Comparison of ENCODE assay signal across 14 cellular contexts in genomic region chr19:38538793-38539528, GRCh38.
DNase-seq lines count a peak whose midpoint lies in the region; ATAC-seq, FAIRE-seq and TF ChIP-seq lines count a peak whose summit lies in the region.
"Had no signal": no experiment of that assay in that cellular context is flagged by ENCODE, and none has a peak within 500 bp of the region (broad histone marks: within the 10 kb centered on the region; RNA-seq: fewer than 3 reads in every experiment).

No MANE protein-coding gene starts in this region.

- H3K9me3 ChIP-seq in SU-DHL-6 (ENCODE audit: insufficient read depth, low read length) (peaks cover 7% of the 10 kb centered on the region; the same call in 1 of the 2 replicates), GM12878 (replicated peaks; ENCODE audit: control insufficient read depth, insufficient read depth, low read length) (peaks cover 12% of the 10 kb centered on the region; the same call in 2 of the 3 replicates)
- H3K9me3 ChIP-seq: SJCRH30, uterus had no signal

- TF ChIP-seq RAD21 in GM12878 (IDR thresholded peaks at IDR 0.05; ENCODE audit: insufficient read depth, low read depth, low read length) = no peak

- no peaks in the 10 kb centered on the region; the same call in 1 of the 2 replicates for H3F3A ChIP-seq in SU-DHL-6 (ENCODE audit: insufficient read depth)

- H3K79me2 ChIP-seq in SU-DHL-6 (ENCODE audit: insufficient read depth, low read length) (no peaks in the 10 kb centered on the region), GM12878 (ENCODE audit: control insufficient read depth, insufficient read depth, low read length) (no peaks in the 10 kb centered on the region)

- 31% methylated on average over 6 of the region's 6 CpGs for WGBS in GM12878 (ENCODE audit: insufficient coverage, insufficient replicate concordance, low lambda C conversion rate, missing lambda C conversion rate)

- TF ChIP-seq EP300 in GM12878 (IDR thresholded peaks at IDR 0.05; ENCODE audit: borderline replicate concordance in 1 of 2, control insufficient read depth in 1 of 2, low read depth in 2 of 2, low read length in 2 of 2) = no peak

- H4K20me1 ChIP-seq in SU-DHL-6 (ENCODE audit: low read depth, low read length) (no peaks in the 10 kb centered on the region), GM12878 (ENCODE audit: control insufficient read depth, insufficient read depth) (no peaks in the 10 kb centered on the region)

- peak; percentile 36 for ATAC-seq in GM12878

- SMC1A ChIA-PET in GM12878 (lab: Charles Lee; ENCODE audit: uncharacterized antibody, unreplicated experiment) = no interaction called here

- peak; percentile 43 for DNase-seq in GM12865 (ENCODE audit: low read depth)
- DNase-seq in GM12878 (ENCODE audit: low read depth, low spot score) = no peak
- peak; percentile 40 for DNase-seq in retinal pigment epithelial cell (ENCODE audit: low read depth)
- no peak for DNase-seq in HCEC 1CT
- no peak for DNase-seq in KG1 (lab: John Stamatoyannopoulos, UW)
- DNase-seq in brain microvascular endothelial cell = no peak
- DNase-seq in glomerular visceral epithelial cell (ENCODE audit: extremely low spot score) = no peak
- DNase-seq: activated CD8-positive, alpha-beta memory T cell treated with anti-CD3 and anti-CD28 coated beads, Interleukin-2, amount 50 U/mL, for 4 hours; Caco-2; endodermal cell; NCI-H2171 treated with DMSO at 0.1 percent for 48 hours; SJCRH30; uterus had no signal

- no peaks in the 10 kb centered on the region for H3K4me1 ChIP-seq in GM12878 (ENCODE audit: control insufficient read depth, insufficient read depth, low read length)
- H3K4me1 ChIP-seq: SJCRH30, uterus had no signal

- no TSS peak for BruUV-seq in GM12878 (replicated peaks; lab: Mats Ljungman, UMichigan)

- POLR2A ChIA-PET in GM12878 (lab: Charles Lee) = interaction anchor here (0.6 kb wide), 1 partner anchor 314 kb away, joined by 4 read pairs; no protein-coding TSS in a partner anchor

- H2AFZ ChIP-seq in SU-DHL-6 (ENCODE audit: low read depth, low read length, severe bottlenecking) (peak overlapping the region; percentile 44), GM12878 (ENCODE audit: control insufficient read depth, low read depth, low read length) (no peak overlapping the region)

- no peak for TF ChIP-seq POLR2A in GM12878 (IDR thresholded peaks at IDR 0.05; ENCODE audit: low read depth, low read length)

- CTCF ChIA-PET in GM12878 (lab: Yijun Ruan, JAX) = interaction anchor here (0.7 kb wide), 2 partner anchors 28 to 147 kb away, joined by 3 to 4 read pairs; no protein-coding TSS in a partner anchor

- intact Hi-C loops in GM12878 (cut with micrococcal nuclease; ENCODE audit: unreplicated experiment) = no loop called here

- no peak for FAIRE-seq in GM12878 (lab: Jason Lieb, UNC)

- peak overlapping the region; percentile 38 for H3K9ac ChIP-seq in SU-DHL-6 (ENCODE audit: low read length)
- no peak overlapping the region for H3K9ac ChIP-seq in GM12878 (ENCODE audit: control insufficient read depth, insufficient read depth, low read length)

- no peaks in the 10 kb centered on the region for H3K9me2 ChIP-seq in SU-DHL-6 (replicated peaks; ENCODE audit: insufficient read depth, low read length)

- H3K4me2 ChIP-seq in SU-DHL-6 (ENCODE audit: low read depth, low read length, poor library complexity, severe bottlenecking) (peak overlapping the region; percentile 61), GM12878 (ENCODE audit: control insufficient read depth, insufficient read depth) (0 out of 2 replicates have a peak overlapping the region, but pooled peaks have one; percentile 33)

- in situ Hi-C loops in GM12878 (cut with MboI) (no loop called here), brain microvascular endothelial cell (cut with HindIII; ENCODE audit: low pct_ligation_motif_present, low sequenced_read_pairs) (no loop called here)

- RAD21 ChIA-PET in GM12878 (lab: Charles Lee; ENCODE audit: unreplicated experiment) = interaction anchor here (0.6 kb wide), 1 partner anchor 43 kb away, joined by 3 read pairs; no protein-coding TSS in a partner anchor

- H3K4me3 ChIP-seq in GM12865 (ENCODE audit: low read depth, low read length) = no peak overlapping the region
- H3K4me3 ChIP-seq in SU-DHL-6 (ENCODE audit: insufficient read depth, low read length, poor library complexity, severe bottlenecking) = no peak overlapping the region
- H3K4me3 ChIP-seq in GM12878 = no peak overlapping the region
- no peak overlapping the region for H3K4me3 ChIP-seq in retinal pigment epithelial cell (ENCODE audit: low read length)
- no peak overlapping the region for H3K4me3 ChIP-seq in brain microvascular endothelial cell (ENCODE audit: low read depth, low read length)
- H3K4me3 ChIP-seq: SJCRH30, uterus had no signal

- H3K27ac ChIP-seq in SU-DHL-6 (ENCODE audit: low read depth, low read length) (peak overlapping the region; percentile 72), GM12878 (ENCODE audit: control insufficient read depth, insufficient read depth) (no peak overlapping the region), brain microvascular endothelial cell (no peak overlapping the region)
- H3K27ac ChIP-seq: SJCRH30, uterus had no signal

- TF ChIP-seq CTCF in GM12865 (IDR thresholded peaks at IDR 0.05; ENCODE audit: insufficient read depth, low read depth, low read length, missing control alignments) = no peak
- no peak for TF ChIP-seq CTCF in SU-DHL-6 (IDR thresholded peaks at IDR 0.05; ENCODE audit: insufficient read depth, low read length, poor library complexity, severe bottlenecking)
- no peak for TF ChIP-seq CTCF in GM12878 (IDR thresholded peaks at IDR 0.05 in 2 of 3, conservative IDR thresholded peaks at IDR 0.05 in 1 of 3; ENCODE audit: control insufficient read depth in 2 of 3, extremely low read depth in 1 of 3, insufficient read depth in 1 of 3, low read depth in 3 of 3, low read length in 3 of 3)
- TF ChIP-seq CTCF in retinal pigment epithelial cell (conservative IDR thresholded peaks at IDR 0.05; ENCODE audit: low read depth, low read length) = no peak
- no peak for TF ChIP-seq CTCF in brain microvascular endothelial cell (IDR thresholded peaks at IDR 0.05; ENCODE audit: low read depth, low read length, missing control alignments)

- H3K36me3 ChIP-seq in SU-DHL-6 (ENCODE audit: low read length) (no peaks in the 10 kb centered on the region), GM12878 (ENCODE audit: control insufficient read depth in 2 of 2, insufficient read depth in 2 of 2, low read length in 1 of 2) (no peaks in the 10 kb centered on the region), brain microvascular endothelial cell (replicated peaks) (no peaks in the 10 kb centered on the region)
- H3K36me3 ChIP-seq: uterus had no signal

- H3K27me3 ChIP-seq in SU-DHL-6 (ENCODE audit: low read length) (no peaks in the 10 kb centered on the region), GM12878 (replicated peaks in 1 of 2; ENCODE audit: control insufficient read depth in 2 of 2, insufficient read depth in 2 of 2, low read length in 1 of 2) (no peaks in the 10 kb centered on the region), brain microvascular endothelial cell (replicated peaks) (no peaks in the 10 kb centered on the region)
- H3K27me3 ChIP-seq: SJCRH30, uterus had no signal

TF ChIP-seq in GM12878, 131 proteins besides CTCF, POLR2A, EP300 and RAD21:
- TF ChIP-seq IKZF1 (conservative IDR thresholded peaks at IDR 0.05) (peak; percentile 34; the same call in 1 of the 2 replicates), RUNX3 (IDR thresholded peaks at IDR 0.05; ENCODE audit: low read length) (peak; percentile 54), NR2F1 (conservative IDR thresholded peaks at IDR 0.05) (0 out of 2 replicates have a peak, but pooled peaks have one; percentile 40), ETV6 (conservative IDR thresholded peaks at IDR 0.05 in 1 of 2, IDR thresholded peaks at IDR 0.05 in 1 of 2; ENCODE audit: borderline replicate concordance in 1 of 2, low read depth in 1 of 2) (peak in 1 of 2 experiments; percentile 52; a peak in 1 of 4 replicates), NFIC (IDR thresholded peaks at IDR 0.05; ENCODE audit: low read depth, low read length) (no peak), CBX3 (IDR thresholded peaks at IDR 0.05; ENCODE audit: borderline replicate concordance, low read depth) (no peak), BHLHE40 (IDR thresholded peaks at IDR 0.05; ENCODE audit: borderline replicate concordance in 1 of 2, low read depth in 2 of 2, low read length in 1 of 2) (peak in 1 of 2 experiments; percentile 12; a peak in 1 of 4 replicates), BCL3 (IDR thresholded peaks at IDR 0.05; ENCODE audit: borderline replicate concordance, insufficient read depth, low read depth, low read length, poor library complexity, severe bottlenecking) (no peak), ZNF384 (IDR thresholded peaks at IDR 0.05; ENCODE audit: borderline replicate concordance, low read depth, low read length) (peak; percentile 26; the same call in 1 of the 2 replicates), MEF2A (IDR thresholded peaks at IDR 0.05; ENCODE audit: insufficient read depth, low read depth, low read length) (no peak)

Comparison
In these comparisons a context has a peak if more than half of its experiments do, and no peak if none do; other contexts are left out.
1. DNase-seq: peak in GM12865 (single experiment) and retinal pigment epithelial cell (single experiment); none in GM12878 (single experiment), HCEC 1CT (single experiment), KG1 (single experiment), brain microvascular endothelial cell (single experiment) and glomerular visceral epithelial cell (single experiment).